Comparison of ENCODE assay signal across 1 cellular context in the genomic region with DNA sequence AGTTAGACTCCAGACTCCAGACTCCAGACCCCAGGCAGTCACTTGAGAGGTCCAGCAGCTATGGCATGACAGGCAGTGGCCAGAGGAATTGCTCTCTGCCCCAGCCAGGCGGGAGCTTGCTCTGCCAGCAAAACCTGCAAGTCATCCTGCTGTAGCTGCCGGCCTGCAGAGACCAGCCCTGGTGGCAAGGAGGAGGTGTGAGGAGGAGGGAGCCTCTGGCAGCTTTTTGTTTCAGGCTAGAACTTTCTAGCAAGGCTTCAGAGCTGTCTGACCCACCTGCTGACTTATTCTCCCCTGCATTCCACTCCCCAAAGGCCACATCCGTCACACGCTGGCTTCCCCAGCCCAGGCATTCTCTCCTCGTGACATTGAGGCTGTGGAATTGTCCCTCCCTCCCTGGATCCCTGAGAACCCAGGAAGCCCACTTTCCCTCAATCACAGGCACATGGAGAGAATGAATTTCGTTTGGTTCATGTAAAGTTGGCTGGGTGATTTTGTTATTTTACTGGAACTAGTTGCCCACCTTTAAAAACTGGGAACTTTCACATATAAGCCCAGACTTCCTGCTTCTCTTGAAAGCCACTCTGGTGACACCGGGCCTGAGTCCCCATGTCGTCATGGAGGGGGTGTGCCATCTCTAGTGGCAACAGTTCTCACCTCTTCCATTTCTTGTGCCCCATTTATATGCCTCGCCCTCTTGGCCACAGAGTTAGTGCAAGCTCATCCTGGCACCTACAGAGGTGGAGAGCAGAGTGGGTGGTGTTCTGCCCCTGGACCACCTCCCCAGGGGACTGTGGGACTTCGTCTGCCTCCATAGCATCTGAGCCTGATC.
A peak's percentile ranks its signal among the peaks of the same experiment; 100 is the strongest.
TF ChIP-seq lines count a peak whose summit lies in the region.

No MANE protein-coding gene starts in this region.

TF ChIP-seq in K562, 482 proteins besides CTCF, POLR2A, EP300 and RAD21 (continued from another document and continues in another):
- TF ChIP-seq, protein P1, sequence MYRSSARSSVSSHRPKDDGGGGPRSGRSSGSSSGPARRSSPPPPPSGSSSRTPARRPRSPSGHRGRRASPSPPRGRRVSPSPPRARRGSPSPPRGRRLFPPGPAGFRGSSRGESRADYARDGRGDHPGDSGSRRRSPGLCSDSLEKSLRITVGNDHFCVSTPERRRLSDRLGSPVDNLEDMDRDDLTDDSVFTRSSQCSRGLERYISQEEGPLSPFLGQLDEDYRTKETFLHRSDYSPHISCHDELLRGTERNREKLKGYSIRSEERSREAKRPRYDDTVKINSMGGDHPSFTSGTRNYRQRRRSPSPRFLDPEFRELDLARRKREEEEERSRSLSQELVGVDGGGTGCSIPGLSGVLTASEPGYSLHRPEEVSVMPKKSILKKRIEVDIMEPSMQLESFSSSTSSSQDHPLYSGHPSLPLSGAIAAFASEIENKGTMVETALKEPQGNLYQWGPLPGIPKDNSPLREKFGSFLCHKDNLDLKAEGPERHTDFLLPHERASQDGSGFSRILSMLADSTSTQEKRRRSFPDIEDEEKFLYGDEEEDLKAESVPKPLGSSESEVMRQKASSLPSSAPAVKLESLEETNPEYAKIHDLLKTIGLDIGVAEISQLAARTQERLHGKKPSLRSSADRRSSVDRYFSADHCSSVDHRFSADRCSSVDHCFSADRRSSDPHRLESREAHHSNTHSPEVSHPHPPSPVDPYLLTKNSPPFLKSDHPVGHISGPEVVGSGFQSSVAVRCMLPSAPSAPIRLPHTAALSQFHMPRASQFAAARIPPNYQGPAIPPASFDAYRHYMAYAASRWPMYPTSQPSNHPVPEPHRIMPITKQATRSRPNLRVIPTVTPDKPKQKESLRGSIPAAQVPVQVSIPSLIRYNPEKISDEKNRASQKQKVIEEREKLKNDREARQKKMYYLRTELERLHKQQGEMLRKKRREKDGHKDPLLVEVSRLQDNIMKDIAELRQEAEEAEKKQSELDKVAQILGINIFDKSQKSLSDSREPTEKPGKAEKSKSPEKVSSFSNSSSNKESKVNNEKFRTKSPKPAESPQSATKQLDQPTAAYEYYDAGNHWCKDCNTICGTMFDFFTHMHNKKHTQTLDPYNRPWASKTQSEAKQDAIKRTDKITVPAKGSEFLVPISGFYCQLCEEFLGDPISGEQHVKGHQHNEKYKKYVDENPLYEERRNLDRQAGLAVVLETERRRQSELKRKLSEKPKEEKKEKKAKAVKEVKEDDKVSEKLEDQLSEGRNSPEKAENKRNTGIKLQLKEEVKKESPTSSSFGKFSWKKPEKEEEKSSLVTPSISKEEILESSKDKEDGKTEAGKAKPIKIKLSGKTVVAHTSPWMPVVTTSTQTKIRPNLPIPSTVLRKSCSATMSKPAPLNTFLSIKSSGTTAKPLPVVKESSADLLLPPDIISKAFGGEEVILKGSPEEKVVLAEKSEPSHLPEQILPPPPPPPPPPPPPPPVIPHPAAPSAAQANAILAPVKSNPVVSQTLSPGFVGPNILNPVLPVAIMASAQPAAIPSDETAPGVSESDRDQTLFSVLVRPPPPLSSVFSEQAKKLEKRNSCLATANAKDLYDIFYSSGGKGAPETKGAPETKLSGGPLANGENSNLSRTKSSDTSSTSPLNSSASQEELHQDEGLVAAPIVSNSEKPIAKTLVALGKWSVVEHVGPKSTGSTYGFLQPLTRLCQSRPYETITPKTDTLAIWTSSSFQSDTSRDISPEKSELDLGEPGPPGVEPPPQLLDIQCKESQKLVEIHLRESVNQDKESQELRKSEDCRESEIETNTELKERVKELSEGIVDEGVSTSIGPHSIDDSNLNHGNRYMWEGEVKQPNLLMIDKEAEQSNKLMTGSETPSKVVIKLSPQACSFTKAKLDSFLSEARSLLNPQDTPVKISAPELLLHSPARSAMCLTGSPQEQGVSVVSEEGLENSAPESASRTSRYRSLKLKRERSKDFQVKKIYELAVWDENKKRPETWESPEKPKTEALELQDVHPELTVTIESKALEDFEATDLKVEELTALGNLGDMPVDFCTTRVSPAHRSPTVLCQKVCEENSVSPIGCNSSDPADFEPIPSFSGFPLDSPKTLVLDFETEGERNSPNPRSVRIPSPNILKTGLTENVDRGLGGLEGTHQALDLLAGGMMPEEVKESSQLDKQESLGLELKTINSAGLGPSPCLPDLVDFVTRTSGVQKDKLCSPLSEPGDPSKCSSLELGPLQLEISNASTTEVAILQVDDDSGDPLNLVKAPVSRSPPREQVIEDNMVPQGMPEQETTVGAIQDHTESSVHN (IDR thresholded peaks at IDR 0.05; ENCODE audit: borderline replicate concordance in 1 of 2, low read depth in 1 of 2), result no peak
- TF ChIP-seq ZNF146 (CRISPR knock-in tag; IDR thresholded peaks at IDR 0.05; ENCODE audit: unreplicated experiment) (no peak), POLR2B (IDR thresholded peaks at IDR 0.05; ENCODE audit: low read depth, partially characterized antibody) (no peak), RHOXF2B (CRISPR knock-in tag; conservative IDR thresholded peaks at IDR 0.05) (no peak), ZBTB34 (CRISPR knock-in tag; IDR thresholded peaks at IDR 0.05) (no peak), E2F3 (CRISPR knock-in tag; IDR thresholded peaks at IDR 0.05) (0 out of 2 replicates have a peak, but pooled peaks have one; percentile 33), RCOR1 (IDR thresholded peaks at IDR 0.05; ENCODE audit: borderline replicate concordance in 1 of 2, low read depth in 2 of 2, low read length in 2 of 2) (peak in 1 of 2 experiments; percentile 30; a peak in 1 of 4 replicates), SRF (CRISPR knock-in tag; IDR thresholded peaks at IDR 0.05) (no peak), THAP12 (CRISPR knock-in tag; IDR thresholded peaks at IDR 0.05) (no peak), RBM14 (IDR thresholded peaks at IDR 0.05; ENCODE audit: borderline replicate concordance, insufficient read depth, low read depth, low read length) (no peak), SIN3A (IDR thresholded peaks at IDR 0.05; ENCODE audit: borderline replicate concordance in 2 of 2, control insufficient read depth in 1 of 2, low read depth in 2 of 2, low read length in 2 of 2) (no peak), HEY1 (CRISPR knock-in tag; IDR thresholded peaks at IDR 0.05; ENCODE audit: borderline replicate concordance) (no peak), TBL1XR1 (IDR thresholded peaks at IDR 0.05; ENCODE audit: low read length in 2 of 2) (no peak), IFI16 (CRISPR knock-in tag; IDR thresholded peaks at IDR 0.05) (no peak), ZFP30 (CRISPR knock-in tag; IDR thresholded peaks at IDR 0.05; ENCODE audit: borderline replicate concordance) (no peak), LARP7 (IDR thresholded peaks at IDR 0.05) (no peak), ZC3H4 (CRISPR knock-in tag; IDR thresholded peaks at IDR 0.05; ENCODE audit: borderline replicate concordance) (no peak), PREB (CRISPR knock-in tag; IDR thresholded peaks at IDR 0.05) (no peak), MAX (CRISPR knock-in tag; IDR thresholded peaks at IDR 0.05) (peak; percentile 52; the same call in 1 of the 2 replicates), GTF2A2 (tag; IDR thresholded peaks at IDR 0.05) (no peak), TEAD2 (tag; IDR thresholded peaks at IDR 0.05) (peak; percentile 60; the same call in 1 of the 2 replicates), KDM5B (IDR thresholded peaks at IDR 0.05; ENCODE audit: insufficient replicate concordance, low read depth, low read length) (no peak), BRF1 (IDR thresholded peaks at IDR 0.05; ENCODE audit: borderline replicate concordance, extremely low read depth, insufficient read length) (no peak), TAF15 (IDR thresholded peaks at IDR 0.05; ENCODE audit: low read depth, low read length) (no peak), ILF3 (IDR thresholded peaks at IDR 0.05; ENCODE audit: borderline replicate concordance) (no peak), ZNF23 (CRISPR knock-in tag; IDR thresholded peaks at IDR 0.05) (no peak)
- TF ChIP-seq, protein P2, sequence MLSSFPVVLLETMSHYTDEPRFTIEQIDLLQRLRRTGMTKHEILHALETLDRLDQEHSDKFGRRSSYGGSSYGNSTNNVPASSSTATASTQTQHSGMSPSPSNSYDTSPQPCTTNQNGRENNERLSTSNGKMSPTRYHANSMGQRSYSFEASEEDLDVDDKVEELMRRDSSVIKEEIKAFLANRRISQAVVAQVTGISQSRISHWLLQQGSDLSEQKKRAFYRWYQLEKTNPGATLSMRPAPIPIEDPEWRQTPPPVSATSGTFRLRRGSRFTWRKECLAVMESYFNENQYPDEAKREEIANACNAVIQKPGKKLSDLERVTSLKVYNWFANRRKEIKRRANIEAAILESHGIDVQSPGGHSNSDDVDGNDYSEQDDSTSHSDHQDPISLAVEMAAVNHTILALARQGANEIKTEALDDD (IDR thresholded peaks at IDR 0.05), result no peak
- TF ChIP-seq, protein P3, sequence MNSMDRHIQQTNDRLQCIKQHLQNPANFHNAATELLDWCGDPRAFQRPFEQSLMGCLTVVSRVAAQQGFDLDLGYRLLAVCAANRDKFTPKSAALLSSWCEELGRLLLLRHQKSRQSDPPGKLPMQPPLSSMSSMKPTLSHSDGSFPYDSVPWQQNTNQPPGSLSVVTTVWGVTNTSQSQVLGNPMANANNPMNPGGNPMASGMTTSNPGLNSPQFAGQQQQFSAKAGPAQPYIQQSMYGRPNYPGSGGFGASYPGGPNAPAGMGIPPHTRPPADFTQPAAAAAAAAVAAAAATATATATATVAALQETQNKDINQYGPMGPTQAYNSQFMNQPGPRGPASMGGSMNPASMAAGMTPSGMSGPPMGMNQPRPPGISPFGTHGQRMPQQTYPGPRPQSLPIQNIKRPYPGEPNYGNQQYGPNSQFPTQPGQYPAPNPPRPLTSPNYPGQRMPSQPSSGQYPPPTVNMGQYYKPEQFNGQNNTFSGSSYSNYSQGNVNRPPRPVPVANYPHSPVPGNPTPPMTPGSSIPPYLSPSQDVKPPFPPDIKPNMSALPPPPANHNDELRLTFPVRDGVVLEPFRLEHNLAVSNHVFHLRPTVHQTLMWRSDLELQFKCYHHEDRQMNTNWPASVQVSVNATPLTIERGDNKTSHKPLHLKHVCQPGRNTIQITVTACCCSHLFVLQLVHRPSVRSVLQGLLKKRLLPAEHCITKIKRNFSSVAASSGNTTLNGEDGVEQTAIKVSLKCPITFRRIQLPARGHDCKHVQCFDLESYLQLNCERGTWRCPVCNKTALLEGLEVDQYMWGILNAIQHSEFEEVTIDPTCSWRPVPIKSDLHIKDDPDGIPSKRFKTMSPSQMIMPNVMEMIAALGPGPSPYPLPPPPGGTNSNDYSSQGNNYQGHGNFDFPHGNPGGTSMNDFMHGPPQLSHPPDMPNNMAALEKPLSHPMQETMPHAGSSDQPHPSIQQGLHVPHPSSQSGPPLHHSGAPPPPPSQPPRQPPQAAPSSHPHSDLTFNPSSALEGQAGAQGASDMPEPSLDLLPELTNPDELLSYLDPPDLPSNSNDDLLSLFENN (IDR thresholded peaks at IDR 0.05; ENCODE audit: low read depth in 2 of 2, low read length in 2 of 2), result no peak
- TF ChIP-seq, protein P4, sequence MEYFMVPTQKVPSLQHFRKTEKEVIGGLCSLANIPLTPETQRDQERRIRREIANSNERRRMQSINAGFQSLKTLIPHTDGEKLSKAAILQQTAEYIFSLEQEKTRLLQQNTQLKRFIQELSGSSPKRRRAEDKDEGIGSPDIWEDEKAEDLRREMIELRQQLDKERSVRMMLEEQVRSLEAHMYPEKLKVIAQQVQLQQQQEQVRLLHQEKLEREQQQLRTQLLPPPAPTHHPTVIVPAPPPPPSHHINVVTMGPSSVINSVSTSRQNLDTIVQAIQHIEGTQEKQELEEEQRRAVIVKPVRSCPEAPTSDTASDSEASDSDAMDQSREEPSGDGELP (CRISPR knock-in tag; IDR thresholded peaks at IDR 0.05; ENCODE audit: borderline replicate concordance), result peak; percentile 36; the same call in 1 of the 2 replicates
